33 cellular contexts compared by ENCODE assay signal in the genomic region with DNA sequence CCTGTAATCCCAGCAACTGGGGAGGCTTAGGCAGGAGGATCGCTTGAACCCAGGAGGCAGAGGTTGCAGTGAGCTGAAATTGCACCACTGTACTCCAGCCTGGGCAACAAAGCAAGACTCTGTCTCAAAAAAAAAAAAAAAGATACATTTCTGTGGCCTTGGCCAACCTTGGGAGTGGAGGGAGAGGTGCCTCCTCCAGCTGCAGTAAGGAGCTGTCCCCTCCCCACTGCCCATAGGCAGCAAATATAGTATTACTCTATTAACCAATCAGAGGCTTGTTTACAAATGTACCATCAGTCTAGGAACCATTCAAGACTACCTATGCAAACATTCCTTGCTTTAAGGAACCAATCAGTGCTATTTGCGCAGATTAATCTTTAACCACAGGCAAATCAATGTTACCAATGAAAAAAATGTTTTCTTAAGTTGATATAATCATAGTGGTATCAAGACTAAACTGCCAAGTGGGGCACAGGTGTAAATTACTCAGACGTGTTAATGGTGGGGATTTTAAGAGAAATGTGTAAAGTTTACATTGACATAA. TPM values are rescaled to one million over a fixed set of nuclear protein-coding genes. Genes with fewer than 3 reads are reported as not detected.
"Had no signal": no experiment of that assay in that cellular context is flagged by ENCODE, and none has a peak within 500 bp of the region (broad histone marks: within the 10 kb centered on the region; RNA-seq: fewer than 3 reads in every experiment).

No MANE protein-coding gene starts in this region.

- ATAC-seq: esophagus mucosa; foreskin keratinocyte; gastroesophageal sphincter; heart left ventricle; left lung; natural killer cell; stimulated activated effector memory CD8-positive, alpha-beta T cell treated with anti-CD3 and anti-CD28 coated beads, Interleukin-12 subunit alpha, Interleukin-12 subunit beta, amount 100 ng/mL, for 72 hours had no signal

- H3K4me1 Mint-ChIP-seq: natural killer cell; stimulated activated effector memory CD8-positive, alpha-beta T cell treated with anti-CD3 and anti-CD28 coated beads, Interleukin-12 subunit alpha, Interleukin-12 subunit beta, amount 100 ng/mL, for 72 hours had no signal

- H3K4me3 Mint-ChIP-seq: dendritic cell treated with granulocyte-macrophage colony-stimulating factor and Interleukin-4, amounts not matched to agents 40 ng/mL and 50 ng/mL, for 4 days; endodermal cell; natural killer cell; stimulated activated effector memory CD8-positive, alpha-beta T cell treated with anti-CD3 and anti-CD28 coated beads, Interleukin-12 subunit alpha, Interleukin-12 subunit beta, amount 100 ng/mL, for 72 hours; type B pancreatic cell had no signal

- H3K27me3 Mint-ChIP-seq: type B pancreatic cell had no signal

- FAIRE-seq: kidney had no signal

- H3K27ac Mint-ChIP-seq: dendritic cell treated with granulocyte-macrophage colony-stimulating factor and Interleukin-4, amounts not matched to agents 40 ng/mL and 50 ng/mL, for 4 days; endodermal cell; natural killer cell; stimulated activated effector memory CD8-positive, alpha-beta T cell treated with anti-CD3 and anti-CD28 coated beads, Interleukin-12 subunit alpha, Interleukin-12 subunit beta, amount 100 ng/mL, for 72 hours; type B pancreatic cell had no signal

- H3K4me1 ChIP-seq: colonic mucosa, foreskin keratinocyte, heart left ventricle, tibial artery had no signal

- H3K9me3 Mint-ChIP-seq: dendritic cell treated with granulocyte-macrophage colony-stimulating factor and Interleukin-4, amounts not matched to agents 40 ng/mL and 50 ng/mL, for 4 days; endodermal cell; natural killer cell; stimulated activated effector memory CD8-positive, alpha-beta T cell treated with anti-CD3 and anti-CD28 coated beads, Interleukin-12 subunit alpha, Interleukin-12 subunit beta, amount 100 ng/mL, for 72 hours; type B pancreatic cell had no signal

- H3K9me3 ChIP-seq: colonic mucosa, gastroesophageal sphincter, heart left ventricle, left lung, ovary, sigmoid colon, testis, tibial artery had no signal

- DNase-seq: colonic mucosa; effector CD8-positive, alpha-beta T cell; endodermal cell; foreskin keratinocyte; kidney; left lung; mesendoderm; midbrain; natural killer cell; occipital lobe; ovary; sigmoid colon; stimulated activated CD4-positive, alpha-beta T cell treated with anti-CD3 and anti-CD28 coated beads, Interleukin-2, amount 100 ng/mL, for 24 hours; stimulated activated CD4-positive, alpha-beta T cell treated with anti-CD3 and anti-CD28 coated beads, Interleukin-4, amount 100 ng/mL, for 24 hours; stimulated activated naive CD4-positive, alpha-beta T cell treated with Interleukin-2 at 50 U/mL for 16 hours; substantia nigra; testis; tibial artery had no signal

- H3K27ac ChIP-seq: colonic mucosa, epithelial cell of prostate, foreskin keratinocyte, gastroesophageal sphincter, heart left ventricle, hepatocyte, left lung, ovary, sigmoid colon, testis, tibial artery had no signal

- H3K36me3 Mint-ChIP-seq: natural killer cell; stimulated activated effector memory CD8-positive, alpha-beta T cell treated with anti-CD3 and anti-CD28 coated beads, Interleukin-12 subunit alpha, Interleukin-12 subunit beta, amount 100 ng/mL, for 72 hours; type B pancreatic cell had no signal

- H3K27me3 ChIP-seq: colonic mucosa, foreskin keratinocyte, gastroesophageal sphincter, hepatocyte, left lung, ovary, sigmoid colon, testis, tibial artery had no signal

- H3K36me3 ChIP-seq: colonic mucosa, gastroesophageal sphincter, heart left ventricle, left lung, ovary, sigmoid colon, tibial artery had no signal

- H3K4me3 ChIP-seq: colonic mucosa, gastroesophageal sphincter, heart left ventricle, hepatocyte, left lung, ovary, sigmoid colon, testis, tibial artery had no signal

RNA-seq across cellular contexts. Expression of a gene that starts 1.0 kb away (rescaled TPM):
- total RNA-seq: chondrocyte, endodermal cell, foreskin keratinocyte, gastroesophageal sphincter, kidney, left lung, lower leg skin, lung microvascular endothelial cell, myocyte, natural killer cell, occipital lobe, sigmoid colon, skeletal muscle tissue, urinary bladder had no signal
- polyA plus RNA-seq: foreskin keratinocyte, heart left ventricle, neural cell, sigmoid colon, urinary bladder had no signal

RNA-seq across cellular contexts. Expression of a gene that starts 18.3 kb away (rescaled TPM):
- total RNA-seq: chondrocyte, endodermal cell, esophagus mucosa, foreskin keratinocyte, gastroesophageal sphincter, heart left ventricle, kidney, lung microvascular endothelial cell, natural killer cell, occipital lobe, sigmoid colon had no signal
- polyA plus RNA-seq: foreskin keratinocyte, heart left ventricle, neural cell, ovary, sigmoid colon, urinary bladder had no signal

RNA-seq across cellular contexts. Expression of a gene that starts 19.3 kb away (rescaled TPM):
- total RNA-seq: chondrocyte, endodermal cell, esophagus mucosa, foreskin keratinocyte, gastroesophageal sphincter, hepatocyte, lower leg skin, lung microvascular endothelial cell, occipital lobe, sigmoid colon, skeletal muscle tissue, urinary bladder had no signal
- polyA plus RNA-seq: foreskin keratinocyte, heart left ventricle, neural cell, ovary had no signal
